Comparison of ENCODE assay signal across 9 cellular contexts in the genomic region with DNA sequence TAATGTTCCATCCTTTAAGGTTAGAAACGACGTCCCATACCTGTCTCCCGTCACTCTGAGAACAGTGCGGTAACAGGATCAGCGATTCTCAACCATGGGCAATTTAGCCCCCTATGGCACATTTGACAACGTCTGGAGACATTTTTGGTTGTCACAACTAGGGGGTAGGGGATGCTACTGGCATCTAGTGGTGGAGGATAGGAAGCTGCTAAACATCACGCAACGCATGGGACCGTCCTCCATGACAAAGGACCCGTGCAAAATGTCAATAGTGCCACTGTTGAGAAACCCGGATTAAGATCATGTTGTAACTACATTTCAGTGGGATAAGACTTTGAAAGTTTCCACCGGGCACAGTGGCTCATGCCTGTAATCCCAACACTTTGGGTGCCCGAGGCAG. TPM values are rescaled to one million over a fixed set of nuclear protein-coding genes. Genes with fewer than 3 reads are reported as not detected.
A peak's percentile ranks its signal among the peaks of the same experiment; 100 is the strongest.
DNase-seq lines count a peak whose midpoint lies in the region; ATAC-seq and TF ChIP-seq lines count a peak whose summit lies in the region.
"Had no signal": no experiment of that assay in that cellular context is flagged by ENCODE, and none has a peak within 500 bp of the region (broad histone marks: within the 10 kb centered on the region; RNA-seq: fewer than 3 reads in every experiment).

No MANE protein-coding gene starts in this region.

- no peak overlapping the region for H3K4me3 Mint-ChIP-seq in activated B cell treated with CpG ODN at 0.5 μM for 24 hours

- no peak overlapping the region for H2AFZ ChIP-seq in HCT116 (ENCODE audit: low read depth, low read length, poor library complexity, severe bottlenecking)
- H2AFZ ChIP-seq in hepatocyte: no peak overlapping the region

- TF ChIP-seq POLR2A in HCT116 (IDR thresholded peaks at IDR 0.05; ENCODE audit: borderline replicate concordance, extremely low read depth, insufficient read depth, insufficient read length): no peak

- H3K4me2 ChIP-seq in HCT116 (ENCODE audit: low read length) (no peak overlapping the region), hepatocyte (no peak overlapping the region)

- H3K27ac ChIP-seq in HCT116 (ENCODE audit: low read depth, low read length): no peak overlapping the region
- H3K27ac ChIP-seq in hepatocyte: no peak overlapping the region

- WGBS in hepatocyte (ENCODE audit: low lambda C conversion rate, missing lambda C conversion rate): 59% methylated on average over 13 of the region's 13 CpGs

- DNase-seq in AG09319 (ENCODE audit: extremely low read depth, low read depth) (no peak), HCT116 (ENCODE audit: low read depth, low spot score) (peak; percentile 32), activated B cell treated with CpG ODN at 0.5 μM for 24 hours (no peak), hepatocyte (ENCODE audit: low spot score) (no peak)
- DNase-seq: NCI-H2171 had no signal

- H4K20me1 ChIP-seq in HCT116 (ENCODE audit: insufficient read depth): no peaks in the 10 kb centered on the region
- no peaks in the 10 kb centered on the region for H4K20me1 ChIP-seq in hepatocyte (ENCODE audit: insufficient read depth, poor library complexity, severe bottlenecking)

- TF ChIP-seq CTCF in AG09319 (IDR thresholded peaks at IDR 0.05; ENCODE audit: low read depth, low read length) (peak; percentile 11), HCT116 (IDR thresholded peaks at IDR 0.05 in 2 of 3, conservative IDR thresholded peaks at IDR 0.05 in 1 of 3; ENCODE audit: borderline replicate concordance in 1 of 3, insufficient read depth in 1 of 3, low read depth in 2 of 3, low read length in 2 of 3) (peak; percentile 33 to 76 (median 71); a peak in 5 of 6 replicates), activated B cell treated with CpG ODN at 0.5 μM for 24 hours (IDR thresholded peaks at IDR 0.05) (no peak), hepatocyte (IDR thresholded peaks at IDR 0.05; ENCODE audit: poor library complexity) (peak; percentile 29)

- CTCF ChIA-PET in HCT116 (lab: Charles Lee): interaction anchor here (1.0 to 1.5 kb wide), 3 partner anchors 11 to 81 kb away, joined by 3 to 5 read pairs (median 4); no protein-coding TSS in a partner anchor
- CTCF ChIA-PET in activated B cell treated with CpG ODN at 0.5 μM for 24 hours (lab: Charles Lee): interaction anchor here (1.0 to 4.3 kb wide), 5 partner anchors 8 to 94 kb away, joined by 3 to 31 read pairs (median 7); no protein-coding TSS in a partner anchor

- BruUV-seq in HCT116 (replicated peaks; lab: Mats Ljungman, UMichigan): no TSS peak

- no peaks in the 10 kb centered on the region for H3K36me3 ChIP-seq in HCT116 (ENCODE audit: control insufficient read depth in 1 of 2, insufficient read depth in 2 of 2, low read length in 2 of 2)
- H3K36me3 ChIP-seq in hepatocyte (replicated peaks; ENCODE audit: insufficient read depth, low read depth): no peaks in the 10 kb centered on the region

- POLR2A ChIA-PET in HCT116 (lab: Charles Lee): no interaction called here
- POLR2A ChIA-PET in activated B cell treated with CpG ODN at 0.5 μM for 24 hours (lab: Charles Lee): no interaction called here

- ATAC-seq in HCT116 (peak; percentile 44), activated B cell treated with CpG ODN at 0.5 μM for 24 hours (ENCODE audit: low read depth) (peak; percentile 15), GM21515 (IDR thresholded peaks at IDR 0.05; ENCODE audit: unreplicated experiment) (no peak), GM18502 (IDR thresholded peaks at IDR 0.05; ENCODE audit: poor library complexity, unreplicated experiment) (no peak), HG02759 (IDR thresholded peaks at IDR 0.05; ENCODE audit: unreplicated experiment) (no peak), HG03175 (IDR thresholded peaks at IDR 0.05; ENCODE audit: unreplicated experiment) (no peak)

- H3K9ac ChIP-seq in HCT116 (ENCODE audit: low read length): no peak overlapping the region

- H3K79me2 ChIP-seq in HCT116 (ENCODE audit: insufficient read depth, low read length): peaks cover 17% of the 10 kb centered on the region
- H3K79me2 ChIP-seq in hepatocyte: peaks cover 20% of the 10 kb centered on the region

- no peaks in the 10 kb centered on the region for H3K27me3 ChIP-seq in HCT116 (ENCODE audit: insufficient read depth, low read length)
- H3K27me3 ChIP-seq in hepatocyte: no peaks in the 10 kb centered on the region

- TF ChIP-seq RAD21 in HCT116 (IDR thresholded peaks at IDR 0.05; ENCODE audit: low read depth): peak; percentile 51

- no peaks in the 10 kb centered on the region for H3K9me3 Mint-ChIP-seq in activated B cell treated with CpG ODN at 0.5 μM for 24 hours

- peaks cover 11% of the 10 kb centered on the region for H3K36me3 Mint-ChIP-seq in activated B cell treated with CpG ODN at 0.5 μM for 24 hours (ENCODE audit: low read depth)

- intact Hi-C loops in HCT116 (cut with micrococcal nuclease): loop anchor here (2.0 to 10.0 kb wide), 2 partner anchors 79 to 337 kb away; no protein-coding TSS in a partner anchor
- intact Hi-C loops in activated B cell treated with CpG ODN at 0.5 μM for 24 hours (cut with micrococcal nuclease): loop anchor here (1.0 to 10.0 kb wide), 3 partner anchors 80 to 747 kb away; no protein-coding TSS in a partner anchor

- H3K4me1 ChIP-seq in HCT116 (ENCODE audit: control insufficient read depth in 1 of 2, insufficient read depth in 2 of 2, low read length in 2 of 2) (peaks cover 6 to 8% of the 10 kb centered on the region in 2 experiments; a peak in 2 of 4 replicates), hepatocyte (ENCODE audit: insufficient read depth) (peaks cover 10% of the 10 kb centered on the region)

- H3K4me1 Mint-ChIP-seq in activated B cell treated with CpG ODN at 0.5 μM for 24 hours: peaks cover 14% of the 10 kb centered on the region

- H3K27me3 Mint-ChIP-seq in activated B cell treated with CpG ODN at 0.5 μM for 24 hours: no peaks in the 10 kb centered on the region

- H3K4me3 ChIP-seq in HCT116 (replicated peaks in 1 of 2; ENCODE audit: low read depth in 1 of 2, low read length in 2 of 2) (no peak overlapping the region), hepatocyte (no peak overlapping the region)

- H3K9me3 ChIP-seq in HCT116 (ENCODE audit: control insufficient read depth in 1 of 2, insufficient read depth in 1 of 2, low read depth in 1 of 2, low read length in 2 of 2): no peaks in the 10 kb centered on the region
- no peaks in the 10 kb centered on the region for H3K9me3 ChIP-seq in hepatocyte (ENCODE audit: low read depth)

- H3K27ac Mint-ChIP-seq in activated B cell treated with CpG ODN at 0.5 μM for 24 hours: no peak overlapping the region

- no peaks in the 10 kb centered on the region for H3K9me2 ChIP-seq in HCT116 (ENCODE audit: insufficient read depth)
- no peaks in the 10 kb centered on the region for H3K9me2 ChIP-seq in hepatocyte (replicated peaks; ENCODE audit: insufficient read depth)

- RAD21 ChIA-PET in HCT116 (lab: Charles Lee; ENCODE audit: low non-redundant PET in 1 of 2, low total read pairs in 2 of 2, uncharacterized antibody in 2 of 2, unreplicated experiment in 2 of 2): no interaction called here

TF ChIP-seq in HCT116, 20 proteins besides CTCF, POLR2A, EP300 and RAD21:
- TF ChIP-seq REST (IDR thresholded peaks at IDR 0.05; ENCODE audit: low read depth) (no peak), CBX3 (IDR thresholded peaks at IDR 0.05; ENCODE audit: low read depth) (peak; percentile 24; the same call in 1 of the 2 replicates)

RNA-seq across cellular contexts. Expression of gene PAXIP1, which starts 5.0 kb away (rescaled TPM):
- total RNA-seq in HCT116 (2021; ENCODE audit: unreplicated experiment) (20.4 TPM), activated B cell treated with CpG ODN at 0.5 μM for 24 hours (13.0 and 15.2 TPM in 2 replicates), hepatocyte (12.2 and 13.7 TPM in 2 replicates)
- polyA plus RNA-seq in HCT116 (2012): 10.4 and 11.7 TPM in 2 replicates
- 4.5 and 5.7 TPM in 2 replicates for polyA plus RNA-seq in hepatocyte

Comparison
In these comparisons a context has a peak if more than half of its experiments do, and no peak if none do; other contexts are left out.
1. ATAC-seq: peak in HCT116 (single experiment) and activated B cell treated with CpG ODN at 0.5 μM for 24 hours (single experiment); none in GM21515 (single experiment), GM18502 (single experiment), HG02759 (single experiment) and HG03175 (single experiment).